In genomic region chr2:71380665-71381064, GRCh38 we compare ENCODE assay signal across 16 cellular contexts.
"Had no signal": no experiment of that assay in that cellular context is flagged by ENCODE, and none has a peak within 500 bp of the region (broad histone marks: within the 10 kb centered on the region; RNA-seq: fewer than 3 reads in every experiment).

No MANE protein-coding gene starts in this region.

- ATAC-seq: activated CD8-positive, alpha-beta T cell treated with anti-CD3 and anti-CD28 coated beads for 36 hours; gastrocnemius medialis; heart left ventricle; stimulated activated naive CD8-positive, alpha-beta T cell treated with anti-CD3 and anti-CD28 coated beads, Interleukin-15, Interleukin-2, amounts not matched to agents 100 U/mL and 50 U/mL, for 24 hours had no signal

- H3K9me3 ChIP-seq: colonic mucosa, gastrocnemius medialis, heart left ventricle, left ventricle myocardium inferior, tibial artery had no signal

- H3K4me1 ChIP-seq: colonic mucosa, gastrocnemius medialis had no signal

- H3K4me3 ChIP-seq: colonic mucosa, gastrocnemius medialis, heart left ventricle, left ventricle myocardium inferior, tibial artery had no signal

- H3K27me3 ChIP-seq: colonic mucosa, gastrocnemius medialis, heart left ventricle, tibial artery had no signal

- DNase-seq: activated CD4-positive, alpha-beta T cell treated with anti-CD3 and anti-CD28 coated beads, Interleukin-2, amount 10 ng/mL, durations not matched to agents 24 days and 14 days; activated CD4-positive, CD25-positive, alpha-beta regulatory T cell; activated CD8-positive, alpha-beta T cell treated with anti-CD3 and anti-CD28 coated beads for 36 hours; activated naive CD4-positive, alpha-beta T cell treated with anti-CD3 and anti-CD28 coated beads for 36 hours; activated T-cell treated with anti-CD3 and anti-CD28 coated beads, Interleukin-2, amount 50 U/mL, for 1 hour; colonic mucosa; gastrocnemius medialis; heart left ventricle; kidney glomerular epithelial cell; left ventricle myocardium inferior; mammary epithelial cell; occipital lobe; stimulated activated naive CD8-positive, alpha-beta T cell treated with anti-CD3 and anti-CD28 coated beads, Interleukin-15, Interleukin-2, amounts not matched to agents 100 U/mL and 50 U/mL, for 24 hours; substantia nigra; T1000; tibial artery had no signal

- H3K27ac ChIP-seq: colonic mucosa, gastrocnemius medialis, heart left ventricle, left ventricle myocardium inferior, tibial artery had no signal
